8 cellular contexts compared by ENCODE assay signal in genomic region chr7:76806010-76806409, GRCh38.
DNase-seq lines count a peak whose midpoint lies in the region; ATAC-seq and TF ChIP-seq lines count a peak whose summit lies in the region.
"Not testable (repeated sequence)": the region's sequence is repeated elsewhere in the genome, so short reads cannot be mapped to it uniquely, and the experiment has no call there.

No MANE protein-coding gene starts in this region.

- H3K9me3 ChIP-seq in HAP-1; Panc1 (ENCODE audit: control insufficient read depth, insufficient read depth, low read depth, low read length); upper lobe of right lung: not testable (repeated sequence)

- not testable (repeated sequence) for H3K27me3 Mint-ChIP-seq in osteocyte (ENCODE audit: unreplicated experiment)

- not testable (repeated sequence) for H3K36me3 ChIP-seq in HAP-1 (replicated peaks); Panc1 (ENCODE audit: control insufficient read depth, insufficient read depth, low read length); upper lobe of right lung

- not testable (repeated sequence) for H3K27ac ChIP-seq in Panc1 (ENCODE audit: low read length); upper lobe of right lung

- peak overlapping the region; percentile 12 for H3K27ac Mint-ChIP-seq in osteocyte (ENCODE audit: unreplicated experiment)

- not testable (repeated sequence) for H3K4me3 ChIP-seq in AG09309 (ENCODE audit: control insufficient read depth, low read depth, low read length); HAP-1; Panc1 (ENCODE audit: low read depth in 2 of 2, low read length in 2 of 2); fibroblast of mammary gland (ENCODE audit: control insufficient read depth, low read depth, low read length); upper lobe of right lung

- H3K4me3 Mint-ChIP-seq in osteocyte (ENCODE audit: unreplicated experiment) = peak overlapping the region; percentile 35

- intact Hi-C loops in Panc1 (cut with micrococcal nuclease; ENCODE audit: unreplicated experiment); left ventricle myocardium superior (cut with micrococcal nuclease); upper lobe of right lung (cut with DNase I): not testable (repeated sequence)

- DNase-seq in AG09309 (ENCODE audit: low read depth) (peak; percentile 1), HAP-1 (ENCODE audit: low spot score in 2 of 2) (peak; percentile 8 to 39), astrocyte of the hippocampus (ENCODE audit: low read depth, low spot score) (peak; percentile 1), fibroblast of mammary gland (ENCODE audit: low read depth) (peak; percentile 0)
- DNase-seq in Panc1 (ENCODE audit: low read depth, low spot score); left ventricle myocardium superior; osteocyte (ENCODE audit: extremely low spot score, unreplicated experiment); upper lobe of right lung: not testable (repeated sequence)

- in situ Hi-C loops in HAP-1 (cut with MboI; ENCODE audit: low sequenced_read_pairs); Panc1 (cut with HindIII; ENCODE audit: low pct_unique_long_range_greater_than_20kb, low sequenced_read_pairs): not testable (repeated sequence)

- H3K36me3 Mint-ChIP-seq in osteocyte (ENCODE audit: unreplicated experiment) = not testable (repeated sequence)

- not testable (repeated sequence) for TF ChIP-seq CTCF in AG09309 (IDR thresholded peaks at IDR 0.05; ENCODE audit: control insufficient read depth, insufficient read depth, low read depth, low read length, missing control alignments); Panc1 (IDR thresholded peaks at IDR 0.05); fibroblast of mammary gland (conservative IDR thresholded peaks at IDR 0.05; ENCODE audit: control insufficient read depth, insufficient read depth, low read depth, low read length); upper lobe of right lung (IDR thresholded peaks at IDR 0.05)
- TF ChIP-seq CTCF in osteocyte (IDR thresholded peaks at IDR 0.05) = peak; percentile 34

- H3K4me1 Mint-ChIP-seq in osteocyte (ENCODE audit: unreplicated experiment) = not testable (repeated sequence)

- not testable (repeated sequence) for BruUV-seq in Panc1 (replicated peaks; lab: Mats Ljungman, UMichigan)

- H3K9me3 Mint-ChIP-seq in osteocyte (ENCODE audit: unreplicated experiment) = not testable (repeated sequence)

- CTCF ChIA-PET in Panc1 (lab: Charles Lee) = not testable (repeated sequence)

- not testable (repeated sequence) for H3K27me3 ChIP-seq in HAP-1 (ENCODE audit: low read depth); Panc1 (ENCODE audit: control insufficient read depth, insufficient read depth, low read length); upper lobe of right lung

- peaks cover 29% of the 10 kb centered on the region for H3K4me1 ChIP-seq in HAP-1
- not testable (repeated sequence) for H3K4me1 ChIP-seq in Panc1 (ENCODE audit: control insufficient read depth, insufficient read depth, low read length); upper lobe of right lung

- ATAC-seq in Panc1 = 0 out of 2 replicates have a peak, but pooled peaks have one; percentile 62
- ATAC-seq in left ventricle myocardium superior = peak; percentile 59
- ATAC-seq in upper lobe of right lung = peak; percentile 43

- POLR2A ChIA-PET in Panc1 (lab: Charles Lee) = not testable (repeated sequence)
